In genomic region chr6:132687306-132687705, GRCh38 we compare ENCODE assay signal across 1 cellular context.
TF ChIP-seq lines count a peak whose summit lies in the region.

No MANE protein-coding gene starts in this region.

TF ChIP-seq in H1, 55 proteins besides CTCF, POLR2A, EP300 and RAD21:
- no peak for TF ChIP-seq SP4 (IDR thresholded peaks at IDR 0.05; ENCODE audit: low read length)
- TF ChIP-seq NANOG (IDR thresholded peaks at IDR 0.05; ENCODE audit: insufficient read depth, low read depth, low read length, poor library complexity, severe bottlenecking): no peak
- no peak for TF ChIP-seq SP2 (IDR thresholded peaks at IDR 0.05; ENCODE audit: low read length)
- no peak for TF ChIP-seq TBP (IDR thresholded peaks at IDR 0.05; ENCODE audit: low read depth, low read length)
- TF ChIP-seq BCL11A (IDR thresholded peaks at IDR 0.05; ENCODE audit: low read depth in 2 of 2, low read length in 2 of 2): no peak
- TF ChIP-seq CBX8 (IDR thresholded peaks at IDR 0.05; ENCODE audit: borderline replicate concordance, low read depth, low read length): no peak
- TF ChIP-seq RNF2 (IDR thresholded peaks at IDR 0.05; ENCODE audit: borderline replicate concordance, low read depth, low read length, missing control alignments, poor library complexity, severe bottlenecking): no peak
- TF ChIP-seq SIX5 (IDR thresholded peaks at IDR 0.05; ENCODE audit: low read depth, low read length): no peak
- no peak for TF ChIP-seq CHD2 (IDR thresholded peaks at IDR 0.05; ENCODE audit: low read length)
- TF ChIP-seq SIRT6 (IDR thresholded peaks at IDR 0.05; ENCODE audit: low read length): no peak
- TF ChIP-seq SRF (IDR thresholded peaks at IDR 0.05; ENCODE audit: low read depth, low read length): no peak
- TF ChIP-seq SUZ12 (IDR thresholded peaks at IDR 0.05; ENCODE audit: low read length): no peak
- no peak for TF ChIP-seq CREB1 (IDR thresholded peaks at IDR 0.05)
- TF ChIP-seq JUN (IDR thresholded peaks at IDR 0.05; ENCODE audit: low read depth, low read length): no peak
- no peak for TF ChIP-seq TAF7 (optimal IDR thresholded peaks at IDR 0.05; ENCODE audit: borderline replicate concordance, low read depth, low read length)
- no peak for TF ChIP-seq ASH2L (IDR thresholded peaks at IDR 0.05; ENCODE audit: low read length)
